ENCODE assay signal across 8 cellular contexts in genomic region chr15:31473384-31474058, GRCh38.
A peak's percentile ranks its signal among the peaks of the same experiment; 100 is the strongest.
DNase-seq lines count a peak whose midpoint lies in the region; ATAC-seq and TF ChIP-seq lines count a peak whose summit lies in the region.

No MANE protein-coding gene starts in this region.

- no peaks in the 10 kb centered on the region for H3K9me3 ChIP-seq in CD4-positive, alpha-beta T cell (ENCODE audit: control insufficient read depth, low read length)

- POLR2A ChIA-PET in CD4-positive, alpha-beta T cell (lab: Charles Lee), result interaction anchor here (0.9 to 8.7 kb wide), 21 partner anchors 9 to 266 kb away, joined by 3 to 105 read pairs (median 6); partner anchors contain the start of gene KLF13
- POLR2A ChIA-PET in activated CD4-positive, alpha-beta memory T cell treated with anti-CD3 and anti-CD28 coated beads for 36 hours (lab: Charles Lee), result interaction anchor here (0.7 to 4.0 kb wide), 10 partner anchors 10 to 147 kb away, joined by 3 to 45 read pairs (median 6); partner anchors contain the start of gene KLF13

- CTCF ChIA-PET in CD4-positive, alpha-beta T cell (lab: Charles Lee), result interaction anchor here (0.8 to 2.1 kb wide), 7 partner anchors 10 to 108 kb away, joined by 3 to 11 read pairs (median 6); no protein-coding TSS in a partner anchor
- CTCF ChIA-PET in activated CD4-positive, alpha-beta memory T cell treated with anti-CD3 and anti-CD28 coated beads for 36 hours (lab: Charles Lee), result interaction anchor here (1.1 to 7.5 kb wide), 9 partner anchors 9 to 41 kb away, joined by 3 to 90 read pairs (median 15); no protein-coding TSS in a partner anchor

- intact Hi-C loops in CD4-positive, alpha-beta T cell (cut with DNase I, micrococcal nuclease), result loop anchor here in 1 of 2 experiments (5.0 kb wide), 1 partner anchor 36 kb away; no protein-coding TSS in a partner anchor
- intact Hi-C loops in activated CD4-positive, alpha-beta memory T cell treated with anti-CD3 and anti-CD28 coated beads for 36 hours (cut with micrococcal nuclease), result loop anchor here (1.0 kb wide), 5 partner anchors 10 to 38 kb away; no protein-coding TSS in a partner anchor

- no peaks in the 10 kb centered on the region for H3K9me3 Mint-ChIP-seq in CD4-positive, alpha-beta T cell
- peaks cover 6% of the 10 kb centered on the region for H3K9me3 Mint-ChIP-seq in activated CD4-positive, alpha-beta memory T cell treated with anti-CD3 and anti-CD28 coated beads for 36 hours
- H3K9me3 Mint-ChIP-seq in memory B cell, result peaks cover 2% of the 10 kb centered on the region

- H3K4me1 Mint-ChIP-seq in CD4-positive, alpha-beta T cell (ENCODE audit: low read depth), result peaks cover 45% of the 10 kb centered on the region
- H3K4me1 Mint-ChIP-seq in activated CD4-positive, alpha-beta memory T cell treated with anti-CD3 and anti-CD28 coated beads for 36 hours (ENCODE audit: low read depth), result peaks cover 49% of the 10 kb centered on the region
- H3K4me1 Mint-ChIP-seq in memory B cell, result peaks cover 27% of the 10 kb centered on the region

- H3K4me3 Mint-ChIP-seq in CD4-positive, alpha-beta T cell, result peak overlapping the region; percentile 67
- peak overlapping the region; percentile 65 for H3K4me3 Mint-ChIP-seq in activated CD4-positive, alpha-beta memory T cell treated with anti-CD3 and anti-CD28 coated beads for 36 hours
- H3K4me3 Mint-ChIP-seq in memory B cell, result peak overlapping the region; percentile 80

- H3K27ac Mint-ChIP-seq in CD4-positive, alpha-beta T cell, result peak overlapping the region; percentile 83
- peak overlapping the region; percentile 87 for H3K27ac Mint-ChIP-seq in activated CD4-positive, alpha-beta memory T cell treated with anti-CD3 and anti-CD28 coated beads for 36 hours
- peak overlapping the region; percentile 98 for H3K27ac Mint-ChIP-seq in memory B cell

- no peak for DNase-seq in CD4-positive, alpha-beta T cell
- DNase-seq in activated CD4-positive, alpha-beta memory T cell treated with anti-CD3 and anti-CD28 coated beads for 36 hours, result no peak
- DNase-seq in memory B cell (ENCODE audit: low spot score in 2 of 2), result no peak
- DNase-seq in stimulated activated CD4-positive, alpha-beta T cell treated with anti-CD3 and anti-CD28 coated beads, Interleukin-4, amount 100 ng/mL, for 24 hours, result no peak
- no peak for DNase-seq in NCI-H2171 treated with DMSO at 0.1 percent for 48 hours (lab: John Stamatoyannopoulos, UW)
- no peak for DNase-seq in NCI-H1694 treated with DMSO at 0.1 percent for 48 hours (lab: John Stamatoyannopoulos, UW)

- H3K27me3 Mint-ChIP-seq in CD4-positive, alpha-beta T cell, result no peaks in the 10 kb centered on the region
- no peaks in the 10 kb centered on the region for H3K27me3 Mint-ChIP-seq in activated CD4-positive, alpha-beta memory T cell treated with anti-CD3 and anti-CD28 coated beads for 36 hours
- H3K27me3 Mint-ChIP-seq in memory B cell, result no peaks in the 10 kb centered on the region

- peak overlapping the region; percentile 55 for H3K27ac ChIP-seq in CD4-positive, alpha-beta T cell (ENCODE audit: low read depth, low read length)

- no peak for ATAC-seq in CD4-positive, alpha-beta T cell (ENCODE audit: poor library complexity)
- peak; percentile 19 for ATAC-seq in GM19438 (IDR thresholded peaks at IDR 0.05; ENCODE audit: low read depth, unreplicated experiment)
- peak; percentile 42 for ATAC-seq in memory B cell (ENCODE audit: low read depth)
- no peak for ATAC-seq in HG03108 (IDR thresholded peaks at IDR 0.05; ENCODE audit: unreplicated experiment)

- no peaks in the 10 kb centered on the region for H3K36me3 Mint-ChIP-seq in CD4-positive, alpha-beta T cell (ENCODE audit: low read depth)
- H3K36me3 Mint-ChIP-seq in activated CD4-positive, alpha-beta memory T cell treated with anti-CD3 and anti-CD28 coated beads for 36 hours, result peaks cover 14% of the 10 kb centered on the region
- H3K36me3 Mint-ChIP-seq in memory B cell, result no peaks in the 10 kb centered on the region

- no peaks in the 10 kb centered on the region for H3K27me3 ChIP-seq in CD4-positive, alpha-beta T cell (ENCODE audit: control insufficient read depth, insufficient read depth, low read length)

- TF ChIP-seq CTCF in CD4-positive, alpha-beta T cell (IDR thresholded peaks at IDR 0.05), result no peak

Comparison
In these comparisons a context has a peak if more than half of its experiments do, and no peak if none do; other contexts are left out.
1. ATAC-seq: peak in GM19438 (single experiment) and memory B cell (single experiment); none in CD4-positive, alpha-beta T cell (single experiment) and HG03108 (single experiment).
2. Peak in every context shown above with its lines, with median percentiles within 50 percentile points of each other: H3K27ac Mint-ChIP-seq and H3K4me3 Mint-ChIP-seq.